15 cellular contexts compared by ENCODE assay signal in genomic region chr13:108911807-108912206, GRCh38.
DNase-seq lines count a peak whose midpoint lies in the region; TF ChIP-seq lines count a peak whose summit lies in the region.
"Had no signal": no experiment of that assay in that cellular context is flagged by ENCODE, and none has a peak within 500 bp of the region (broad histone marks: within the 10 kb centered on the region; RNA-seq: fewer than 3 reads in every experiment).

No MANE protein-coding gene starts in this region.

- H3K27ac ChIP-seq in epithelial cell of prostate = no peak overlapping the region

- no peaks in the 10 kb centered on the region for H3K36me3 Mint-ChIP-seq in type B pancreatic cell
- H3K36me3 Mint-ChIP-seq: CD8-positive, alpha-beta memory T cell had no signal

- no peak overlapping the region for H3K4me3 Mint-ChIP-seq in type B pancreatic cell
- H3K4me3 Mint-ChIP-seq: CD8-positive, alpha-beta memory T cell had no signal

- H3K4me1 Mint-ChIP-seq in type B pancreatic cell (ENCODE audit: unreplicated experiment) = peaks cover 19% of the 10 kb centered on the region

- TF ChIP-seq CTCF in type B pancreatic cell (conservative IDR thresholded peaks at IDR 0.05) (no peak), GM20000 (IDR thresholded peaks at IDR 0.05; ENCODE audit: extremely low read depth, missing control alignments) (no peak)

- peak; percentile 79 for DNase-seq in HT-29 (ENCODE audit: low spot score)
- peak; percentile 28 for DNase-seq in NCI-H510A (lab: John Stamatoyannopoulos, UW)
- DNase-seq in epithelial cell of prostate (ENCODE audit: low read depth, low spot score) = peak; percentile 56
- no peak for DNase-seq in type B pancreatic cell (ENCODE audit: extremely low spot score, unreplicated experiment)
- no peak for DNase-seq in GM20000 (ENCODE audit: low spot score)
- no peak for DNase-seq in OCI-M2 (lab: John Stamatoyannopoulos, UW; ENCODE audit: unreplicated experiment)
- DNase-seq in retina = no peak
- DNase-seq: ACHN; C1 segment of cervical spinal cord; CD8-positive, alpha-beta memory T cell; GDM1; HCEC 1CT; NCI-H1694 treated with DMSO at 0.1 percent for 48 hours; NCI-H226; NCI-H526 had no signal

- peaks cover 7% of the 10 kb centered on the region for H3K9me3 Mint-ChIP-seq in type B pancreatic cell
- H3K9me3 Mint-ChIP-seq: CD8-positive, alpha-beta memory T cell had no signal

- H3K27me3 Mint-ChIP-seq in type B pancreatic cell = no peaks in the 10 kb centered on the region

- H3K27ac Mint-ChIP-seq in type B pancreatic cell = peak overlapping the region; percentile 56
- H3K27ac Mint-ChIP-seq: CD8-positive, alpha-beta memory T cell had no signal

Comparison
In these comparisons a context has a peak if more than half of its experiments do, and no peak if none do; other contexts are left out.
1. DNase-seq: peak in HT-29 (single experiment), NCI-H510A (single experiment) and epithelial cell of prostate (single experiment); none in type B pancreatic cell (single experiment), GM20000 (single experiment), OCI-M2 (single experiment) and retina (single experiment).